12 cellular contexts compared by ENCODE assay signal in genomic region chr16:87420401-87421368, GRCh38. TPM values are rescaled to one million over a fixed set of nuclear protein-coding genes. Genes with fewer than 3 reads are reported as not detected.
A peak's percentile ranks its signal among the peaks of the same experiment; 100 is the strongest.
DNase-seq lines count a peak whose midpoint lies in the region; ATAC-seq, FAIRE-seq and TF ChIP-seq lines count a peak whose summit lies in the region.
"Had no signal": no experiment of that assay in that cellular context is flagged by ENCODE, and none has a peak within 500 bp of the region (broad histone marks: within the 10 kb centered on the region; RNA-seq: fewer than 3 reads in every experiment).

No MANE protein-coding gene starts in this region.

- no peak for FAIRE-seq in A549 (lab: Jason Lieb, UNC)
- FAIRE-seq: pancreas, urothelium cell line had no signal

- H3K36me3 ChIP-seq in RWPE2 (ENCODE audit: low read depth) (peaks cover 55% of the 10 kb centered on the region), Peyer's patch (peaks cover 0 to 94% (median 0%) of the 10 kb centered on the region in 3 donors)

- in situ Hi-C loops in GM13976 (cut with MboI; ENCODE audit: low sequenced_read_pairs, unreplicated experiment), result no loop called here

- no peak for TF ChIP-seq EP300 in A549 (IDR thresholded peaks at IDR 0.05)

- DNase-seq in A549 (ENCODE audit: low read depth in 1 of 2, low spot score in 1 of 2), result no peak
- no peak for DNase-seq in GM13976 (ENCODE audit: low spot score)
- no peak for DNase-seq in RWPE2 (ENCODE audit: low spot score)
- no peak for DNase-seq in foreskin fibroblast
- no peak for DNase-seq in activated CD4-positive, alpha-beta T cell treated with anti-CD3 and anti-CD28 coated beads, Interleukin-2, amount 50 U/mL, for 48 hours
- no peak for DNase-seq in Peyer's patch
- no peak for DNase-seq in NCI-H524 treated with DMSO at 0.1 percent for 48 hours (lab: John Stamatoyannopoulos, UW)
- DNase-seq in GM19238 (ENCODE audit: insufficient read length, low spot score), result no peak
- DNase-seq: activated naive CD4-positive, alpha-beta T cell treated with anti-CD3 and anti-CD28 coated beads for 36 hours; pancreas; T-helper 2 cell had no signal

- H3K4me1 ChIP-seq in A549 (no peaks in the 10 kb centered on the region), RWPE2 (ENCODE audit: insufficient read depth, poor library complexity, severe bottlenecking) (no peaks in the 10 kb centered on the region), Peyer's patch (no peaks in the 10 kb centered on the region)
- H3K4me1 ChIP-seq: pancreas had no signal

- ATAC-seq in A549 (no peak), RWPE2 (ENCODE audit: low read depth) (no peak)

- POLR2A ChIA-PET in A549 (lab: Yijun Ruan, JAX), result no interaction called here

- H3K4me3 ChIP-seq in A549 (no peak overlapping the region), RWPE2 (ENCODE audit: severe bottlenecking) (no peak overlapping the region), foreskin fibroblast (ENCODE audit: low read depth in 1 of 2, low read length in 2 of 2) (no peak overlapping the region), Peyer's patch (no peak overlapping the region)
- H3K4me3 ChIP-seq: pancreas had no signal

- CTCF ChIA-PET in A549 (lab: Yijun Ruan, JAX), result interaction anchor here (1.3 to 11.2 kb wide), 2 partner anchors 151 to 215 kb away, joined by 6 to 153 read pairs; no protein-coding TSS in a partner anchor

- no peak for TF ChIP-seq RAD21 in A549 (conservative IDR thresholded peaks at IDR 0.05 in 1 of 2, IDR thresholded peaks at IDR 0.05 in 1 of 2)

- no peak overlapping the region for H3K27ac ChIP-seq in A549
- H3K27ac ChIP-seq in RWPE2 (ENCODE audit: poor library complexity, severe bottlenecking), result no peak overlapping the region
- H3K27ac ChIP-seq in Peyer's patch, result no peak overlapping the region
- H3K27ac ChIP-seq: pancreas had no signal

- TF ChIP-seq CTCF in A549 (IDR thresholded peaks at IDR 0.05) (peak; percentile 17; the same call in 1 of the 3 replicates), GM13976 (IDR thresholded peaks at IDR 0.05; ENCODE audit: borderline replicate concordance, control extremely low read depth, extremely low read depth, insufficient read depth, missing control alignments) (peak; percentile 8), RWPE2 (IDR thresholded peaks at IDR 0.05; ENCODE audit: poor library complexity, severe bottlenecking) (peak; percentile 4), foreskin fibroblast (IDR thresholded peaks at IDR 0.05; ENCODE audit: low read depth, low read length) (peak; percentile 7), Peyer's patch (IDR thresholded peaks at IDR 0.05) (peak in 3 of 6 experiments; percentile 16 to 31 (median 23))

- 0 out of 3 replicates have a peak, but pooled peaks cover 4% of the 10 kb centered on the region for H3K9me3 ChIP-seq in A549
- no peaks in the 10 kb centered on the region for H3K9me3 ChIP-seq in RWPE2 (ENCODE audit: severe bottlenecking)
- no peaks in the 10 kb centered on the region for H3K9me3 ChIP-seq in Peyer's patch
- H3K9me3 ChIP-seq: pancreas had no signal

- 92% methylated on average over 21 of the region's 25 CpGs for WGBS in A549 (ENCODE audit: missing lambda C conversion rate)

- TF ChIP-seq POLR2A in A549 (IDR thresholded peaks at IDR 0.05; ENCODE audit: low read length) (no peak), Peyer's patch (IDR thresholded peaks at IDR 0.05) (no peak)

- H3K27me3 ChIP-seq in RWPE2 (ENCODE audit: insufficient read depth, poor library complexity, severe bottlenecking) (no peaks in the 10 kb centered on the region), Peyer's patch (no peaks in the 10 kb centered on the region)
- H3K27me3 ChIP-seq: pancreas had no signal

- H3K4me2 ChIP-seq in A549, result no peak overlapping the region

TF ChIP-seq in A549, 52 proteins besides CTCF, POLR2A, EP300 and RAD21:
- TF ChIP-seq ZNF302 (CRISPR knock-in tag; IDR thresholded peaks at IDR 0.05), result no peak
- TF ChIP-seq HDAC2 (IDR thresholded peaks at IDR 0.05), result no peak
- no peak for TF ChIP-seq E2F6 (IDR thresholded peaks at IDR 0.05; ENCODE audit: borderline replicate concordance, low read depth)
- no peak for TF ChIP-seq ZC3H11A (IDR thresholded peaks at IDR 0.05)
- TF ChIP-seq NFE2L2 (conservative IDR thresholded peaks at IDR 0.05; ENCODE audit: low read length), result no peak
- no peak for TF ChIP-seq BHLHE40 (IDR thresholded peaks at IDR 0.05; ENCODE audit: low read depth, low read length)
- TF ChIP-seq FOXS1 (CRISPR knock-in tag; IDR thresholded peaks at IDR 0.05), result no peak
- TF ChIP-seq HOXA7 (CRISPR knock-in tag; IDR thresholded peaks at IDR 0.05), result no peak
- no peak for TF ChIP-seq MAZ (IDR thresholded peaks at IDR 0.05; ENCODE audit: borderline replicate concordance, low read depth, low read length)

RNA-seq across cellular contexts. Expression of gene MAP1LC3B, which starts 28.5 kb away (rescaled TPM):
- 52.3 and 77.7 TPM in 2 replicates for polyA plus RNA-seq in A549 (2011; rRNA removed)
- polyA plus RNA-seq in A549 (2012; cell fraction: cytosol; rRNA removed), result 22.1 and 24.5 TPM in 2 replicates
- polyA plus RNA-seq in A549 (2012; cell fraction: nucleus; rRNA removed), result 7.4 and 14.0 TPM in 2 replicates
- 92.6 to 95.1 TPM (median 94.1 TPM) in 3 replicates for polyA plus RNA-seq in A549 (2017; fragmentation: RNase III; extraction: RNeasy Plus Mini Kit Qiagen cat#74134 plus additional on column Dnase treatment)
- 23.4 and 27.7 TPM in 2 replicates for polyA minus RNA-seq in A549 (2011; rRNA and poly(A)+ RNA removed)
- 10 to 100 TPM; 38.0 to 50.6 (median 40.7) TPM for total RNA-seq in Peyer's patch

RNA-seq across cellular contexts. Expression of gene FBXO31, which starts 37.1 kb away (rescaled TPM):
- polyA plus RNA-seq in A549 (2011; rRNA removed), result 10.5 and 11.1 TPM in 2 replicates
- polyA plus RNA-seq in A549 (2012; cell fraction: cytosol; rRNA removed), result 12.8 and 16.5 TPM in 2 replicates
- polyA plus RNA-seq in A549 (2012; cell fraction: nucleus; rRNA removed), result 49.4 and 61.3 TPM in 2 replicates
- 11.1 to 13.3 TPM (median 11.9 TPM) in 3 replicates for polyA plus RNA-seq in A549 (2017; fragmentation: RNase III; extraction: RNeasy Plus Mini Kit Qiagen cat#74134 plus additional on column Dnase treatment)
- polyA minus RNA-seq in A549 (2011; rRNA and poly(A)+ RNA removed), result 20.6 and 22.3 TPM in 2 replicates
- total RNA-seq in Peyer's patch, result 100 to 1,000 TPM; 135 to 207 (median 191) TPM
